In genomic region chr9:84851935-84852585, GRCh38 we compare ENCODE assay signal across 8 cellular contexts.
DNase-seq lines count a peak whose midpoint lies in the region; ATAC-seq and TF ChIP-seq lines count a peak whose summit lies in the region.

No MANE protein-coding gene starts in this region.

- peaks cover 0 to 5% of the 10 kb centered on the region in 2 donors for H3K4me1 ChIP-seq in left lung

- H3K4me3 ChIP-seq in left lung, result no peak overlapping the region

- H3K27ac ChIP-seq in left lung, result peak overlapping the region in 1 of 2 donors; percentile 1

- H3K27me3 ChIP-seq in left lung, result no peaks in the 10 kb centered on the region

- ATAC-seq in left lung (peak; percentile 77), GM21515 (IDR thresholded peaks at IDR 0.05; ENCODE audit: unreplicated experiment) (no peak)

- TF ChIP-seq CTCF in AG09319 (IDR thresholded peaks at IDR 0.05; ENCODE audit: low read depth, low read length) (no peak), left lung (IDR thresholded peaks at IDR 0.05) (no peak), GM10266 (IDR thresholded peaks at IDR 0.05; ENCODE audit: control insufficient read depth, insufficient read depth, low read depth, missing control alignments) (no peak)

- no peaks in the 10 kb centered on the region for H3K36me3 ChIP-seq in left lung

- intact Hi-C loops in left lung (cut with DNase I), result no loop called here

- no peaks in the 10 kb centered on the region for H3K9me3 ChIP-seq in left lung

- DNase-seq in AG09319 (ENCODE audit: extremely low read depth, low read depth), result peak; percentile 90
- DNase-seq in NCI-H1417 treated with DMSO at 0.1 percent for 48 hours (lab: John Stamatoyannopoulos, UW), result peak; percentile 76
- DNase-seq in cerebellar cortex (ENCODE audit: low spot score), result peak; percentile 87
- peak in 1 of 2 donors; percentile 36 for DNase-seq in left lung
- DNase-seq in GM10266 (ENCODE audit: extremely low spot score), result no peak
- no peak for DNase-seq in hippocampal formation (lab: John Stamatoyannopoulos, UW)
- DNase-seq in foreskin melanocyte, result no peak

Comparison
In these comparisons a context has a peak if more than half of its experiments do, and no peak if none do; other contexts are left out.
1. DNase-seq: peak in AG09319 (single experiment), NCI-H1417 treated with DMSO at 0.1 percent for 48 hours (single experiment) and cerebellar cortex (single experiment); none in GM10266 (single experiment), hippocampal formation (0 of 2) and foreskin melanocyte (single experiment).